Comparison of ENCODE assay signal across 20 cellular contexts in genomic region chr5:145858929-145859328, GRCh38. TPM values are rescaled to one million over a fixed set of nuclear protein-coding genes. Genes with fewer than 3 reads are reported as not detected.
"Had no signal": no experiment of that assay in that cellular context is flagged by ENCODE, and none has a peak within 500 bp of the region (broad histone marks: within the 10 kb centered on the region; RNA-seq: fewer than 3 reads in every experiment).

No MANE protein-coding gene starts in this region.

- H3K4me3 Mint-ChIP-seq: activated CD4-positive, alpha-beta T cell treated with anti-CD3 and anti-CD28 coated beads for 36 hours; activated CD8-positive, alpha-beta T cell treated with anti-CD3 and anti-CD28 coated beads, Interleukin-2, amount 10 ng/mL, durations not matched to agents 7 days and 5 days; activated naive CD8-positive, alpha-beta T cell treated with anti-CD3 and anti-CD28 coated beads, Interleukin-2, amount 50 U/mL, for 24 hours; activated T-helper 1 cell treated with anti-CD3 and anti-CD28 coated beads, Interleukin-12 subunit alpha, Interleukin-12 subunit beta, Interleukin-2, Interleukin-4 antibody, amounts not matched to agents 30 ng/mL and 10 ng/mL and 1 ng/mL, durations not matched to agents 14 hours and 24 hours and 36 hours; central memory CD8-positive, alpha-beta T cell; naive thymus-derived CD8-positive, alpha-beta T cell; stimulated activated naive CD8-positive, alpha-beta T cell treated with anti-CD3 and anti-CD28 coated beads, Interleukin-15, Interleukin-2, amounts not matched to agents 100 ng/mL and 50 ng/mL, for 24 hours; T-helper 2 cell treated with Interferon-gamma antibody and Interleukin-4, amounts not matched to agents 5 μg/mL and 100 μg/mL, for 36 hours had no signal

- ATAC-seq: activated CD4-positive, alpha-beta T cell treated with anti-CD3 and anti-CD28 coated beads for 36 hours; activated CD8-positive, alpha-beta T cell treated with anti-CD3 and anti-CD28 coated beads, Interleukin-2, amount 10 ng/mL, durations not matched to agents 7 days and 5 days; activated naive CD8-positive, alpha-beta T cell treated with anti-CD3 and anti-CD28 coated beads, Interleukin-2, amount 50 U/mL, for 24 hours; left lobe of liver; mucosa of descending colon; naive thymus-derived CD8-positive, alpha-beta T cell had no signal

- H3K9me3 Mint-ChIP-seq: activated naive CD8-positive, alpha-beta T cell treated with anti-CD3 and anti-CD28 coated beads, Interleukin-2, amount 50 U/mL, for 24 hours; activated T-helper 1 cell treated with anti-CD3 and anti-CD28 coated beads, Interleukin-12 subunit alpha, Interleukin-12 subunit beta, Interleukin-2, Interleukin-4 antibody, amounts not matched to agents 30 ng/mL and 10 ng/mL and 1 ng/mL, durations not matched to agents 14 hours and 24 hours and 36 hours; central memory CD8-positive, alpha-beta T cell; naive thymus-derived CD8-positive, alpha-beta T cell; stimulated activated naive CD8-positive, alpha-beta T cell treated with anti-CD3 and anti-CD28 coated beads, Interleukin-15, Interleukin-2, amounts not matched to agents 100 ng/mL and 50 ng/mL, for 24 hours; T-helper 2 cell treated with Interferon-gamma antibody and Interleukin-4, amounts not matched to agents 5 μg/mL and 100 μg/mL, for 36 hours had no signal

- H3K27ac ChIP-seq: VCaP had no signal

- H3K4me3 ChIP-seq: mucosa of descending colon had no signal

- H3K4me1 Mint-ChIP-seq: activated naive CD8-positive, alpha-beta T cell treated with anti-CD3 and anti-CD28 coated beads, Interleukin-2, amount 50 U/mL, for 24 hours; central memory CD8-positive, alpha-beta T cell had no signal

- H3K27ac Mint-ChIP-seq: activated CD4-positive, alpha-beta T cell treated with anti-CD3 and anti-CD28 coated beads for 36 hours; activated CD8-positive, alpha-beta T cell treated with anti-CD3 and anti-CD28 coated beads, Interleukin-2, amount 10 ng/mL, durations not matched to agents 7 days and 5 days; activated naive CD8-positive, alpha-beta T cell treated with anti-CD3 and anti-CD28 coated beads, Interleukin-2, amount 50 U/mL, for 24 hours; activated T-helper 1 cell treated with anti-CD3 and anti-CD28 coated beads, Interleukin-12 subunit alpha, Interleukin-12 subunit beta, Interleukin-2, Interleukin-4 antibody, amounts not matched to agents 30 ng/mL and 10 ng/mL and 1 ng/mL, durations not matched to agents 14 hours and 24 hours and 36 hours; naive thymus-derived CD8-positive, alpha-beta T cell; stimulated activated naive CD8-positive, alpha-beta T cell treated with anti-CD3 and anti-CD28 coated beads, Interleukin-15, Interleukin-2, amounts not matched to agents 100 ng/mL and 50 ng/mL, for 24 hours; T-helper 2 cell treated with Interferon-gamma antibody and Interleukin-4, amounts not matched to agents 5 μg/mL and 100 μg/mL, for 36 hours had no signal

- H3K9me3 ChIP-seq: mucosa of descending colon had no signal

- H3K36me3 Mint-ChIP-seq: naive thymus-derived CD8-positive, alpha-beta T cell had no signal

- DNase-seq: activated CD4-positive, alpha-beta T cell treated with anti-CD3 and anti-CD28 coated beads for 36 hours; activated CD8-positive, alpha-beta T cell treated with anti-CD3 and anti-CD28 coated beads, Interleukin-2, amount 10 ng/mL, durations not matched to agents 7 days and 5 days; activated naive CD4-positive, alpha-beta T cell; activated naive CD8-positive, alpha-beta T cell treated with anti-CD3 and anti-CD28 coated beads, Interleukin-2, amount 50 U/mL, for 24 hours; effector memory CD4-positive, alpha-beta T cell; mammary epithelial cell; mucosa of descending colon; naive thymus-derived CD8-positive, alpha-beta T cell; nucleus accumbens; stimulated activated CD4-positive, alpha-beta T cell treated with anti-CD3 and anti-CD28 coated beads, Interleukin-2, amount 100 ng/mL, for 48 hours; stimulated activated CD8-positive, alpha-beta memory T cell treated with anti-CD3 and anti-CD28 coated beads, Interleukin-4, amount 100 ng/mL, for 48 hours had no signal

RNA-seq across cellular contexts. Expression of gene GRXCR2, which starts 13.9 kb away (rescaled TPM):
- total RNA-seq: activated CD4-positive, alpha-beta T cell treated with anti-CD3 and anti-CD28 coated beads for 36 hours; activated CD8-positive, alpha-beta T cell treated with anti-CD3 and anti-CD28 coated beads, Interleukin-2, amount 10 ng/mL, durations not matched to agents 7 days and 5 days; activated T-helper 1 cell treated with anti-CD3 and anti-CD28 coated beads, Interleukin-12 subunit alpha, Interleukin-12 subunit beta, Interleukin-2, Interleukin-4 antibody, amounts not matched to agents 30 ng/mL and 10 ng/mL and 1 ng/mL, durations not matched to agents 14 hours and 24 hours and 36 hours; left lobe of liver; mammary epithelial cell; mucosa of descending colon; naive thymus-derived CD8-positive, alpha-beta T cell; pulmonary artery endothelial cell; temporal lobe; urinary bladder had no signal
- polyA plus RNA-seq: mammary epithelial cell; naive thymus-derived CD8-positive, alpha-beta T cell; urinary bladder had no signal

RNA-seq across cellular contexts. Expression of gene PRELID2, which starts 23.8 kb away (rescaled TPM):
- total RNA-seq: naive thymus-derived CD8-positive, alpha-beta T cell had no signal
